1 cellular context compared by ENCODE assay signal in the genomic region with DNA sequence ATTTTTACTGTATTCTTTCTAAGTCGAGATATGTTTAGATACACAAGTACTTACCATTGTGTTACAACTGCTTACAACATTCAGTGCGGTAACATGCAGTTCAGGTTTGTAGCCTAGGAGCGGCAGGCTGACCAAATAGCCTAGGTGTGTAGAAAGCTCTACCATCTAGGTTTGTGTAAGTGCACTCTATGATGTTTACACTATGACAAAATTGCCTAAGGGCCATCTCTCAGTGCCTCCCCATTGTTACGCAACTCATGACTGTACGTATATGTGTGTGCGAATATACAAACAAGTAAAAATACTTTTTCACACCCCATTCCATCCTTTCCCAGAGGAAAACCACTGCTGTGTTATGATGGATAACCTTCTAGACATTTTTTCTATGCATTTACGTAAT.
TF ChIP-seq lines count a peak whose summit lies in the region.

No MANE protein-coding gene starts in this region.

TF ChIP-seq in K562, 482 proteins besides CTCF, POLR2A, EP300 and RAD21 (continued from another document):
- TF ChIP-seq, protein P1, sequence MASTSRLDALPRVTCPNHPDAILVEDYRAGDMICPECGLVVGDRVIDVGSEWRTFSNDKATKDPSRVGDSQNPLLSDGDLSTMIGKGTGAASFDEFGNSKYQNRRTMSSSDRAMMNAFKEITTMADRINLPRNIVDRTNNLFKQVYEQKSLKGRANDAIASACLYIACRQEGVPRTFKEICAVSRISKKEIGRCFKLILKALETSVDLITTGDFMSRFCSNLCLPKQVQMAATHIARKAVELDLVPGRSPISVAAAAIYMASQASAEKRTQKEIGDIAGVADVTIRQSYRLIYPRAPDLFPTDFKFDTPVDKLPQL (IDR thresholded peaks at IDR 0.05; ENCODE audit: extremely low read depth, insufficient read length): no peak
- peak in 1 of 2 experiments; percentile 21; a peak in 1 of 4 replicates for TF ChIP-seq TRIM24 (IDR thresholded peaks at IDR 0.05)
- TF ChIP-seq CTBP1 (IDR thresholded peaks at IDR 0.05; ENCODE audit: borderline replicate concordance): no peak
- peak; percentile 80 for TF ChIP-seq CEBPG (CRISPR knock-in tag; IDR thresholded peaks at IDR 0.05)
- TF ChIP-seq CEBPG (tag; conservative IDR thresholded peaks at IDR 0.05 in 1 of 2, IDR thresholded peaks at IDR 0.05 in 1 of 2): peak; percentile 95 to 97
- TF ChIP-seq, protein P2, sequence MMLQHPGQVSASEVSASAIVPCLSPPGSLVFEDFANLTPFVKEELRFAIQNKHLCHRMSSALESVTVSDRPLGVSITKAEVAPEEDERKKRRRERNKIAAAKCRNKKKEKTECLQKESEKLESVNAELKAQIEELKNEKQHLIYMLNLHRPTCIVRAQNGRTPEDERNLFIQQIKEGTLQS (IDR thresholded peaks at IDR 0.05): peak; percentile 34
- TF ChIP-seq, protein P2 (CRISPR knock-in tag; conservative IDR thresholded peaks at IDR 0.05): no peak
- TF ChIP-seq NCOR1 (IDR thresholded peaks at IDR 0.05): no peak
- TF ChIP-seq CEBPB (tag; IDR thresholded peaks at IDR 0.05): peak; percentile 98
- no peak for TF ChIP-seq SIRT6 (IDR thresholded peaks at IDR 0.05; ENCODE audit: low read depth, low read length)
- no peak for TF ChIP-seq KLF6 (CRISPR knock-in tag; IDR thresholded peaks at IDR 0.05; ENCODE audit: borderline replicate concordance)
- no peak for TF ChIP-seq EGR1 (conservative IDR thresholded peaks at IDR 0.05)
- TF ChIP-seq FOXA3 (CRISPR knock-in tag; conservative IDR thresholded peaks at IDR 0.05 in 1 of 2, IDR thresholded peaks at IDR 0.05 in 1 of 2): peak in 1 of 2 experiments; percentile 78; a peak in 2 of 4 replicates
- TF ChIP-seq, protein P3, sequence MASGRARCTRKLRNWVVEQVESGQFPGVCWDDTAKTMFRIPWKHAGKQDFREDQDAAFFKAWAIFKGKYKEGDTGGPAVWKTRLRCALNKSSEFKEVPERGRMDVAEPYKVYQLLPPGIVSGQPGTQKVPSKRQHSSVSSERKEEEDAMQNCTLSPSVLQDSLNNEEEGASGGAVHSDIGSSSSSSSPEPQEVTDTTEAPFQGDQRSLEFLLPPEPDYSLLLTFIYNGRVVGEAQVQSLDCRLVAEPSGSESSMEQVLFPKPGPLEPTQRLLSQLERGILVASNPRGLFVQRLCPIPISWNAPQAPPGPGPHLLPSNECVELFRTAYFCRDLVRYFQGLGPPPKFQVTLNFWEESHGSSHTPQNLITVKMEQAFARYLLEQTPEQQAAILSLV (tag; IDR thresholded peaks at IDR 0.05): 0 out of 2 replicates have a peak, but pooled peaks have one; percentile 41
- TF ChIP-seq, protein P4, sequence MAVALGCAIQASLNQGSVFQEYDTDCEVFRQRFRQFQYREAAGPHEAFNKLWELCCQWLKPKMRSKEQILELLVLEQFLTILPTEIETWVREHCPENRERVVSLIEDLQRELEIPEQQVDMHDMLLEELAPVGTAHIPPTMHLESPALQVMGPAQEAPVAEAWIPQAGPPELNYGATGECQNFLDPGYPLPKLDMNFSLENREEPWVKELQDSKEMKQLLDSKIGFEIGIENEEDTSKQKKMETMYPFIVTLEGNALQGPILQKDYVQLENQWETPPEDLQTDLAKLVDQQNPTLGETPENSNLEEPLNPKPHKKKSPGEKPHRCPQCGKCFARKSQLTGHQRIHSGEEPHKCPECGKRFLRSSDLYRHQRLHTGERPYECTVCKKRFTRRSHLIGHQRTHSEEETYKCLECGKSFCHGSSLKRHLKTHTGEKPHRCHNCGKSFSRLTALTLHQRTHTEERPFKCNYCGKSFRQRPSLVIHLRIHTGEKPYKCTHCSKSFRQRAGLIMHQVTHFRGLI (CRISPR knock-in tag; IDR thresholded peaks at IDR 0.05): no peak
